ENCODE assay signal across 8 cellular contexts in genomic region chr11:11931461-11932055, GRCh38.
DNase-seq lines count a peak whose midpoint lies in the region; ATAC-seq, FAIRE-seq and TF ChIP-seq lines count a peak whose summit lies in the region.

No MANE protein-coding gene starts in this region.

- POLR2A ChIA-PET in CD4-positive, alpha-beta memory T cell (lab: Charles Lee; ENCODE audit: partially characterized antibody), result no interaction called here

- no peaks in the 10 kb centered on the region for H3K9me3 Mint-ChIP-seq in CD4-positive, alpha-beta memory T cell

- H3K27ac Mint-ChIP-seq in CD4-positive, alpha-beta memory T cell, result no peak overlapping the region

- no peak for TF ChIP-seq POLR2A in uterus (IDR thresholded peaks at IDR 0.05)

- intact Hi-C loops in CD4-positive, alpha-beta memory T cell (cut with micrococcal nuclease), result loop anchor here (1.0 to 5.0 kb wide), 2 partner anchors 113 to 351 kb away; no protein-coding TSS in a partner anchor
- intact Hi-C loops in left colon (cut with DNase I, micrococcal nuclease), result loop anchor here in 1 of 2 donors (5.0 to 10.0 kb wide), 2 partner anchors 111 to 353 kb away; no protein-coding TSS in a partner anchor
- intact Hi-C loops in uterus (cut with DNase I; ENCODE audit: low total_unique reads), result loop anchor here (10.0 kb wide), 1 partner anchor 343 kb away; no protein-coding TSS in a partner anchor

- H3K9me3 ChIP-seq in CD4-positive, alpha-beta memory T cell (ENCODE audit: control insufficient read depth in 1 of 2, low read length in 2 of 2), result no peaks in the 10 kb centered on the region
- H3K9me3 ChIP-seq in HAP-1, result no peaks in the 10 kb centered on the region
- no peaks in the 10 kb centered on the region for H3K9me3 ChIP-seq in uterus

- FAIRE-seq in bronchial epithelial cell (lab: Jason Lieb, UNC), result no peak

- H3K27me3 Mint-ChIP-seq in CD4-positive, alpha-beta memory T cell, result no peaks in the 10 kb centered on the region

- H3K36me3 ChIP-seq in CD4-positive, alpha-beta memory T cell (ENCODE audit: insufficient read depth, low read length), result peaks cover 38% of the 10 kb centered on the region
- peaks cover 3% of the 10 kb centered on the region for H3K36me3 ChIP-seq in HAP-1 (replicated peaks)
- peaks cover 7% of the 10 kb centered on the region for H3K36me3 ChIP-seq in bronchial epithelial cell (ENCODE audit: control insufficient read depth, insufficient read depth, low read length)
- no peaks in the 10 kb centered on the region for H3K36me3 ChIP-seq in uterus

- no peak overlapping the region for H3K4me3 ChIP-seq in CD4-positive, alpha-beta memory T cell (ENCODE audit: low read length in 2 of 2)
- H3K4me3 ChIP-seq in HAP-1, result no peak overlapping the region
- no peak overlapping the region for H3K4me3 ChIP-seq in bronchial epithelial cell (ENCODE audit: low read depth, low read length)
- no peak overlapping the region for H3K4me3 ChIP-seq in uterus

- in situ Hi-C loops in HAP-1 (cut with MboI; ENCODE audit: low sequenced_read_pairs), result loop anchor here (5.0 to 25.0 kb wide), 2 partner anchors 116 to 331 kb away; no protein-coding TSS in a partner anchor

- ATAC-seq in left colon (peak; percentile 64), GM18873 (IDR thresholded peaks at IDR 0.05; ENCODE audit: low FRiP score, unreplicated experiment) (no peak)

- H3K4me1 ChIP-seq in CD4-positive, alpha-beta memory T cell (ENCODE audit: insufficient read depth, low read length), result no peaks in the 10 kb centered on the region
- no peaks in the 10 kb centered on the region for H3K4me1 ChIP-seq in HAP-1
- H3K4me1 ChIP-seq in uterus, result peaks cover 0 to 4% of the 10 kb centered on the region in 2 donors

- H3K36me3 Mint-ChIP-seq in CD4-positive, alpha-beta memory T cell, result peaks cover 47 to 74% of the 10 kb centered on the region in 2 donors

- peaks cover 4 to 9% (median 7%) of the 10 kb centered on the region in 4 donors for H3K4me1 Mint-ChIP-seq in CD4-positive, alpha-beta memory T cell

- CTCF ChIA-PET in CD4-positive, alpha-beta memory T cell (lab: Charles Lee; ENCODE audit: partially characterized antibody), result interaction anchor here (1.1 to 2.6 kb wide), 11 partner anchors 11 to 350 kb away, joined by 3 to 22 read pairs (median 5); no protein-coding TSS in a partner anchor

- TF ChIP-seq CTCF in bronchial epithelial cell (IDR thresholded peaks at IDR 0.05; ENCODE audit: insufficient read depth, low read length, severe bottlenecking) (peak; percentile 49), uterus (IDR thresholded peaks at IDR 0.05) (peak; percentile 65 to 81 (median 74))

- H3K27ac ChIP-seq in CD4-positive, alpha-beta memory T cell (ENCODE audit: low read depth, low read length), result no peak overlapping the region
- H3K27ac ChIP-seq in uterus, result peak overlapping the region in 1 of 2 donors; percentile 60

- H3K27me3 ChIP-seq in CD4-positive, alpha-beta memory T cell (ENCODE audit: insufficient read depth, low read length), result no peaks in the 10 kb centered on the region
- H3K27me3 ChIP-seq in HAP-1 (ENCODE audit: low read depth) (no peaks in the 10 kb centered on the region), bronchial epithelial cell (ENCODE audit: control insufficient read depth, insufficient read depth, low read length) (no peaks in the 10 kb centered on the region), uterus (no peaks in the 10 kb centered on the region)

- H3K4me3 Mint-ChIP-seq in CD4-positive, alpha-beta memory T cell, result no peak overlapping the region

- peak; percentile 26 to 42 (median 38) for DNase-seq in CD4-positive, alpha-beta memory T cell
- peak; percentile 18 to 45 for DNase-seq in HAP-1 (ENCODE audit: low spot score in 2 of 2)
- peak; percentile 56 for DNase-seq in NCI-H748 treated with DMSO at 0.1 percent for 48 hours (lab: John Stamatoyannopoulos, UW)
- DNase-seq in bronchial epithelial cell (ENCODE audit: low read depth), result peak; percentile 64
- no peak for DNase-seq in left colon
- DNase-seq in uterus, result peak; percentile 16 to 44
- no peak for DNase-seq in activated CD8-positive, alpha-beta memory T cell treated with anti-CD3 and anti-CD28 coated beads, Interleukin-2, amount 50 U/mL, for 4 hours

Comparison
In these comparisons a context has a peak if more than half of its experiments do, and no peak if none do; other contexts are left out.
1. DNase-seq: peak in CD4-positive, alpha-beta memory T cell (5 of 5), HAP-1 (2 of 2), NCI-H748 treated with DMSO at 0.1 percent for 48 hours (single experiment), bronchial epithelial cell (single experiment) and uterus (2 of 2); none in left colon (0 of 2) and activated CD8-positive, alpha-beta memory T cell treated with anti-CD3 and anti-CD28 coated beads, Interleukin-2, amount 50 U/mL, for 4 hours (single experiment).